In the genomic region with DNA sequence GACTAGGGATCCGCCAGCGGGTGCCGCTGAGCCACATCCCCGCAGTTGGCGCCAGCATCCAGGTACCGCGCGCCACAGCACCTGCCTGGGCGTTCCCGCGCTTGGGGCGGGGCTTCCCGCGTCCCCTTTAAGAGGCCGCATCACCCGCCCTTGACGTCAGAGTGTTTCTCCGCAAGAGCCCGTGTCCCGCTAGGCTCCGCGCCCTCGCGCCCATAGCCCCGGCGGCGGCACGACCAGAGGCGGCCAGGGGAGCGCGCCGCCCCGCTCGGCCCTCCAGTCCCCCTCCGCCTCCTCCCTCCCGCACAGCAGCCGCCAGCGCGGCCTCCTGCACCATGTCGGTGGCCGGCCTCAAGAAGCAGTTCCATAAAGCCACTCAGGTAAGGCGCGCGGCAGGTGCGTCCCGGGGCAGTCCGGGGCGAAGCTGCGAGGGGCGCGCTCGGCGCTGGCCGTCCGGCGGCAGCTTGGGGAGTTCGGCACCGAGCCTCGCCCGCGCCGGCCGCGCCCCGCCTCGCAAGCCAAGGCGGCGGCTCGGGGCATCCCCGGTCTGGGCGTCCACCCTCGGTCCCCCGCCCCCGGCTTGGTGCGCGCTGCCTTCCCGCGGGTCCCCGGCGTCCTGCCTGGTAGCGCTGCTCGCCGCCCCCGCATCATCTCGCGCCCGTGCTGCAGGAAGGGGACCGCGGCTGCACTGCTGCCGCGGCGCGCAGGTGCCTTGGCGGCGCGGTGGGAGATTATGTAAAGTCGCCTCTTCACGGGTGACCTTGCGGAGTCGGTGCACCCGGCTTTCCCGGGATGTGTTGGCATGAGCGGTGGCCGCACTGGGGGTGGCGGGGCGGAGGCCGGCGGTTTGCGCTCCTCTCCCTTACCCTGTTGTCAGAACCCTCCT, we compare ENCODE assay signal across 9 cellular contexts. TPM values are rescaled to one million over a fixed set of nuclear protein-coding genes. Genes with fewer than 3 reads are reported as not detected.
DNase-seq lines count a peak whose midpoint lies in the region; ATAC-seq lines count a peak whose summit lies in the region.
"Had no signal": no experiment of that assay in that cellular context is flagged by ENCODE, and none has a peak within 500 bp of the region (broad histone marks: within the 10 kb centered on the region; RNA-seq: fewer than 3 reads in every experiment).

A gene (plus strand): TSS at position 156 of the 883 bp plus-strand sequence.

- H3K4me1 ChIP-seq in adipocyte (ENCODE audit: control insufficient read depth, insufficient read depth, low read length) (no peaks in the 10 kb centered on the region), right cardiac atrium (ENCODE audit: control insufficient read depth, insufficient read depth, low read length) (no peaks in the 10 kb centered on the region), SJCRH30 (no peaks in the 10 kb centered on the region)

- H3K27ac ChIP-seq in right cardiac atrium (ENCODE audit: low read length) (no peak within 1 kb of the TSS), SJCRH30 (no peak within 1 kb of the TSS)
- H3K27ac ChIP-seq: neutrophil had no signal

- in situ Hi-C loops in Caki2 (cut with HindIII; ENCODE audit: low pct_unique_long_range_greater_than_20kb, low sequenced_read_pairs) = no loop called here

- WGBS in right cardiac atrium = 1% methylated on average over 109 of the region's 109 CpGs

- H3K9me3 ChIP-seq in adipocyte (ENCODE audit: control insufficient read depth, low read length) (no peaks in the 10 kb centered on the region), right cardiac atrium (ENCODE audit: control insufficient read depth, low read length) (no peaks in the 10 kb centered on the region), SJCRH30 (replicated peaks) (no peaks in the 10 kb centered on the region)
- H3K9me3 ChIP-seq: neutrophil had no signal

- H3K4me3 ChIP-seq in adipocyte (ENCODE audit: low read length) (peak within 1 kb of the TSS; percentile 74), right cardiac atrium (ENCODE audit: low read length) (peak within 1 kb of the TSS; percentile 39), SJCRH30 (no peak within 1 kb of the TSS)

- H3K9ac ChIP-seq in adipocyte (ENCODE audit: low read length) = no peak within 1 kb of the TSS

- ATAC-seq in GM21381 (IDR thresholded peaks at IDR 0.05; ENCODE audit: unreplicated experiment) (peak; percentile 57), right cardiac atrium (peak; percentile 43 to 44)

- H3K36me3 ChIP-seq in adipocyte (ENCODE audit: control insufficient read depth, insufficient read depth, low read length, severe bottlenecking) (no peaks in the 10 kb centered on the region), SJCRH30 (no peaks in the 10 kb centered on the region)
- H3K36me3 ChIP-seq: neutrophil had no signal

- intact Hi-C loops in right cardiac atrium (cut with DNase I) = no loop called here

- H3K27me3 ChIP-seq in adipocyte (replicated peaks; ENCODE audit: control insufficient read depth, insufficient read depth, low read length) (peaks cover 54% of the 10 kb centered on the region), right cardiac atrium (ENCODE audit: control insufficient read depth, insufficient read depth) (peaks cover 3% of the 10 kb centered on the region), SJCRH30 (no peaks in the 10 kb centered on the region)

- DNase-seq in Caki2 (ENCODE audit: low read depth) = peak; percentile 34
- DNase-seq in NCI-H2029 (lab: John Stamatoyannopoulos, UW) = peak; percentile 69
- DNase-seq in adipocyte (ENCODE audit: low read depth) = peak; percentile 44
- peak; percentile 13 to 49 (median 43) for DNase-seq in right cardiac atrium
- peak; percentile 10 for DNase-seq in renal cortical epithelial cell (ENCODE audit: low read depth)
- no peak for DNase-seq in SJCRH30
- DNase-seq in Kasumi-1 (lab: John Stamatoyannopoulos, UW) = no peak

RNA-seq across cellular contexts. Expression of the gene that starts here (rescaled TPM):
- total RNA-seq in Caki2 (2014; rRNA removed; shearing (Covaris generic); ENCODE audit: low replicate concordance) = not detected in 2 replicates
- total RNA-seq in right cardiac atrium (under 1 TPM in 1 of 4 donors, not detected in 3; 0.14 TPM), renal cortical epithelial cell (0.25 and 1.0 TPM in 2 replicates)
- polyA plus RNA-seq in right cardiac atrium = 0.07 TPM
- total RNA-seq in SJCRH30 (2014; rRNA removed; shearing (Covaris generic)) = 0.10 TPM in 1 of 2 replicates, not detected in the other

Comparison
In these comparisons a context has a peak if more than half of its experiments do, and no peak if none do; other contexts are left out.
1. Peak in DNase-seq in Caki2; RNA of the gene not detected or under 1 TPM.
2. Peak in DNase-seq, ATAC-seq and H3K4me3 ChIP-seq in right cardiac atrium; RNA of the gene not detected or under 1 TPM.
3. DNase-seq: peak in NCI-H2029 (single experiment), adipocyte (single experiment) and renal cortical epithelial cell (single experiment); none in SJCRH30 (0 of 2) and Kasumi-1 (0 of 2).